Comparison of ENCODE assay signal across 8 cellular contexts in genomic region chr6:30720738-30721197, GRCh38. TPM values are rescaled to one million over a fixed set of nuclear protein-coding genes. Genes with fewer than 3 reads are reported as not detected.
DNase-seq lines count a peak whose midpoint lies in the region; ATAC-seq and TF ChIP-seq lines count a peak whose summit lies in the region.

No MANE protein-coding gene starts in this region.

- no peaks in the 10 kb centered on the region for H3K27me3 ChIP-seq in WERI-Rb-1 (ENCODE audit: insufficient read depth, low read depth, severe bottlenecking)

- no peak for ATAC-seq in GM21737 (IDR thresholded peaks at IDR 0.05; ENCODE audit: unreplicated experiment)
- ATAC-seq in GM18498 (IDR thresholded peaks at IDR 0.05; ENCODE audit: unreplicated experiment) = no peak

- H3K4me3 ChIP-seq in GM08714 (ENCODE audit: low read length) = peak overlapping the region; percentile 94
- H3K4me3 ChIP-seq in WERI-Rb-1 (ENCODE audit: low read depth, low read length) = peak overlapping the region; percentile 100

- DNase-seq in NCI-H2029 treated with DMSO at 0.1 percent for 48 hours (lab: John Stamatoyannopoulos, UW) (peak; percentile 61), WERI-Rb-1 (peak; percentile 89), cerebellum (ENCODE audit: low spot score) (peak; percentile 49), left kidney (ENCODE audit: low read depth, low spot score) (peak; percentile 87)
- peak; percentile 77 for DNase-seq in stimulated activated CD4-positive, alpha-beta T cell treated with anti-CD3 and anti-CD28 coated beads, Interleukin-1b, Interleukin-23, amount 100 ng/mL, for 48 hours

- no peak for TF ChIP-seq CTCF in WERI-Rb-1 (IDR thresholded peaks at IDR 0.05; ENCODE audit: low read depth, low read length)

- peak overlapping the region; percentile 98 for H3K27ac ChIP-seq in WERI-Rb-1

- peaks cover 54% of the 10 kb centered on the region for H3K36me3 ChIP-seq in WERI-Rb-1

- H3K9me3 ChIP-seq in WERI-Rb-1 (ENCODE audit: severe bottlenecking) = peaks cover 6% of the 10 kb centered on the region

RNA-seq across cellular contexts. Expression of gene TUBB, which starts 0.6 kb away (rescaled TPM):
- total RNA-seq in cerebellum = 608 TPM

RNA-seq across cellular contexts. Expression of gene MDC1, which starts 3.7 kb away (rescaled TPM):
- total RNA-seq in cerebellum = 9.5 TPM

RNA-seq across cellular contexts. Expression of gene FLOT1, which starts 21.7 kb away (rescaled TPM):
- total RNA-seq in cerebellum = 35.7 TPM

RNA-seq across cellular contexts. Expression of gene IER3, which starts 23.6 kb away (rescaled TPM):
- 4.5 TPM for total RNA-seq in cerebellum

RNA-seq across cellular contexts. Expression of gene NRM, which starts 30.0 kb away (rescaled TPM):
- 9.2 TPM for total RNA-seq in cerebellum
